Comparison of ENCODE assay signal across 1 cellular context in genomic region chr2:207182916-207183315, GRCh38.
TF ChIP-seq lines count a peak whose summit lies in the region.

No MANE protein-coding gene starts in this region.

TF ChIP-seq in HepG2, 621 proteins besides CTCF, POLR2A, EP300 and RAD21 (continued from another document):
- TF ChIP-seq, protein P1, sequence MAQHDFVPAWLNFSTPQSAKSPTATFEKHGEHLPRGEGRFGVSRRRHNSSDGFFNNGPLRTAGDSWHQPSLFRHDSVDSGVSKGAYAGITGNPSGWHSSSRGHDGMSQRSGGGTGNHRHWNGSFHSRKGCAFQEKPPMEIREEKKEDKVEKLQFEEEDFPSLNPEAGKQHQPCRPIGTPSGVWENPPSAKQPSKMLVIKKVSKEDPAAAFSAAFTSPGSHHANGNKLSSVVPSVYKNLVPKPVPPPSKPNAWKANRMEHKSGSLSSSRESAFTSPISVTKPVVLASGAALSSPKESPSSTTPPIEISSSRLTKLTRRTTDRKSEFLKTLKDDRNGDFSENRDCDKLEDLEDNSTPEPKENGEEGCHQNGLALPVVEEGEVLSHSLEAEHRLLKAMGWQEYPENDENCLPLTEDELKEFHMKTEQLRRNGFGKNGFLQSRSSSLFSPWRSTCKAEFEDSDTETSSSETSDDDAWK (CRISPR knock-in tag; IDR thresholded peaks at IDR 0.05): no peak
- TF ChIP-seq ZNF431 (CRISPR knock-in tag; IDR thresholded peaks at IDR 0.05; ENCODE audit: borderline replicate concordance, low read depth) (no peak), KMT2B (CRISPR knock-in tag; IDR thresholded peaks at IDR 0.05) (no peak), MAX (IDR thresholded peaks at IDR 0.05) (no peak), ZBTB26 (CRISPR knock-in tag; IDR thresholded peaks at IDR 0.05; ENCODE audit: borderline replicate concordance) (no peak), ZNF260 (CRISPR knock-in tag; IDR thresholded peaks at IDR 0.05; ENCODE audit: borderline replicate concordance, low read depth) (no peak), ZNF629 (CRISPR knock-in tag; conservative IDR thresholded peaks at IDR 0.05) (no peak), SKI (IDR thresholded peaks at IDR 0.05; ENCODE audit: partially characterized antibody) (no peak), ZNF816 (CRISPR knock-in tag; IDR thresholded peaks at IDR 0.05; ENCODE audit: borderline replicate concordance) (no peak), HHEX (CRISPR knock-in tag; IDR thresholded peaks at IDR 0.05) (no peak), RAD51 (IDR thresholded peaks at IDR 0.05; ENCODE audit: borderline replicate concordance) (no peak), RCOR2 (CRISPR knock-in tag; IDR thresholded peaks at IDR 0.05) (no peak)
- TF ChIP-seq, protein P2, sequence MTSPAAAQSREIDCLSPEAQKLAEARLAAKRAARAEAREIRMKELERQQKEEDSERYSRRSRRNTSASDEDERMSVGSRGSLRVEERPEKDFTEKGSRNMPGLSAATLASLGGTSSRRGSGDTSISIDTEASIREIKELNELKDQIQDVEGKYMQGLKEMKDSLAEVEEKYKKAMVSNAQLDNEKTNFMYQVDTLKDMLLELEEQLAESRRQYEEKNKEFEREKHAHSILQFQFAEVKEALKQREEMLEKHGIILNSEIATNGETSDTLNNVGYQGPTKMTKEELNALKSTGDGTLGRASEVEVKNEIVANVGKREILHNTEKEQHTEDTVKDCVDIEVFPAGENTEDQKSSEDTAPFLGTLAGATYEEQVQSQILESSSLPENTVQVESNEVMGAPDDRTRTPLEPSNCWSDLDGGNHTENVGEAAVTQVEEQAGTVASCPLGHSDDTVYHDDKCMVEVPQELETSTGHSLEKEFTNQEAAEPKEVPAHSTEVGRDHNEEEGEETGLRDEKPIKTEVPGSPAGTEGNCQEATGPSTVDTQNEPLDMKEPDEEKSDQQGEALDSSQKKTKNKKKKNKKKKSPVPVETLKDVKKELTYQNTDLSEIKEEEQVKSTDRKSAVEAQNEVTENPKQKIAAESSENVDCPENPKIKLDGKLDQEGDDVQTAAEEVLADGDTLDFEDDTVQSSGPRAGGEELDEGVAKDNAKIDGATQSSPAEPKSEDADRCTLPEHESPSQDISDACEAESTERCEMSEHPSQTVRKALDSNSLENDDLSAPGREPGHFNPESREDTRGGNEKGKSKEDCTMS (CRISPR knock-in tag; conservative IDR thresholded peaks at IDR 0.05): no peak
- TF ChIP-seq, protein P3, sequence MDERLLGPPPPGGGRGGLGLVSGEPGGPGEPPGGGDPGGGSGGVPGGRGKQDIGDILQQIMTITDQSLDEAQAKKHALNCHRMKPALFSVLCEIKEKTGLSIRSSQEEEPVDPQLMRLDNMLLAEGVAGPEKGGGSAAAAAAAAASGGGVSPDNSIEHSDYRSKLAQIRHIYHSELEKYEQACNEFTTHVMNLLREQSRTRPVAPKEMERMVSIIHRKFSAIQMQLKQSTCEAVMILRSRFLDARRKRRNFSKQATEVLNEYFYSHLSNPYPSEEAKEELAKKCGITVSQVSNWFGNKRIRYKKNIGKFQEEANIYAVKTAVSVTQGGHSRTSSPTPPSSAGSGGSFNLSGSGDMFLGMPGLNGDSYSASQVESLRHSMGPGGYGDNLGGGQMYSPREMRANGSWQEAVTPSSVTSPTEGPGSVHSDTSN (CRISPR knock-in tag; IDR thresholded peaks at IDR 0.05): no peak
- TF ChIP-seq, protein P4, sequence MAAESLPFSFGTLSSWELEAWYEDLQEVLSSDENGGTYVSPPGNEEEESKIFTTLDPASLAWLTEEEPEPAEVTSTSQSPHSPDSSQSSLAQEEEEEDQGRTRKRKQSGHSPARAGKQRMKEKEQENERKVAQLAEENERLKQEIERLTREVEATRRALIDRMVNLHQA (CRISPR knock-in tag; IDR thresholded peaks at IDR 0.05): no peak
